Comparison of ENCODE assay signal across 1 cellular context in genomic region chr13:31625115-31625514, GRCh38.
TF ChIP-seq lines count a peak whose summit lies in the region.

No MANE protein-coding gene starts in this region.

TF ChIP-seq in endothelial cell of umbilical vein, 7 proteins besides CTCF, POLR2A, EP300 and RAD21 (continued from another document):
- TF ChIP-seq GATA2 (IDR thresholded peaks at IDR 0.05; ENCODE audit: insufficient read depth, insufficient read length, low read depth, low read length) = no peak
- no peak for TF ChIP-seq POLR2AphosphoS5 (IDR thresholded peaks at IDR 0.05; ENCODE audit: insufficient read depth, low read depth, low read length)
- TF ChIP-seq MAX (IDR thresholded peaks at IDR 0.05; ENCODE audit: insufficient read depth, insufficient read length) = no peak
